In the genomic region with DNA sequence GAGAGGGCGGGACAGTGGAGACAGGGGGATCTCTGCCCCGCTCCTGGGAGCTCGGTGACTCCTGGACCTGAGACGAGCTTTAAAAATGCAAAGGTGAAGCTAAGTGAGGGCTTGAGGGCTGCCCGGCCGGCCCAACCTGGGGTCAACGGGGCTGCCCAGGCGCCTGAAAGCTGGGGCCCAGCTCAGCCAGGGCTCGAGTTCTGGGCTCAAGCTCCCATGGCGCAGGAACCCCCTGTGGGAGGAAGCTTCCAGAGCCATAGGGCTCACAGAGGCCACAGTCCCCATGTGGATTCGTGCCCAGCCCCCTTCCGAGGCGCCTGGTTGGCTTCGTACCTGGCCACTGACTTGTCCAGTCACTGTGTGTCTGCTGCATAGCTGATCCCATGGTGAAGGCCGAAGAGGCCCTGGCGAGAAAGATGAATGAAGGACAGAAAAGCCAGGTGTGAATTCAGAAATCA, we compare ENCODE assay signal across 20 cellular contexts.
"Had no signal": no experiment of that assay in that cellular context is flagged by ENCODE, and none has a peak within 500 bp of the region (broad histone marks: within the 10 kb centered on the region; RNA-seq: fewer than 3 reads in every experiment).

No MANE protein-coding gene starts in this region.

- H3K4me2 ChIP-seq: hepatocyte had no signal

- H3K27ac ChIP-seq: brain microvascular endothelial cell, hepatocyte, right atrium auricular region, testis had no signal

- H3K4me3 Mint-ChIP-seq: activated B cell treated with CpG ODN at 0.5 μM for 24 hours; activated naive CD8-positive, alpha-beta T cell treated with anti-CD3 and anti-CD28 coated beads, Interleukin-2, amount 10 ng/mL, durations not matched to agents 7 days and 5 days; activated T-helper 1 cell treated with anti-CD3 and anti-CD28 coated beads, Interleukin-12 subunit alpha, Interleukin-12 subunit beta, Interleukin-2, Interleukin-4 antibody, amounts not matched to agents 30 ng/mL and 10 ng/mL and 1 ng/mL, durations not matched to agents 14 hours and 24 hours and 36 hours; memory B cell; stimulated activated naive CD8-positive, alpha-beta T cell treated with anti-CD3 and anti-CD28 coated beads, Interleukin-15, amount 100 ng/mL, for 72 hours had no signal

- H3K27ac Mint-ChIP-seq: activated B cell treated with CpG ODN at 0.5 μM for 24 hours; activated naive CD8-positive, alpha-beta T cell treated with anti-CD3 and anti-CD28 coated beads, Interleukin-2, amount 10 ng/mL, durations not matched to agents 7 days and 5 days; activated T-helper 1 cell treated with anti-CD3 and anti-CD28 coated beads, Interleukin-12 subunit alpha, Interleukin-12 subunit beta, Interleukin-2, Interleukin-4 antibody, amounts not matched to agents 30 ng/mL and 10 ng/mL and 1 ng/mL, durations not matched to agents 14 hours and 24 hours and 36 hours; memory B cell had no signal

- ATAC-seq: stimulated activated naive CD8-positive, alpha-beta T cell treated with anti-CD3 and anti-CD28 coated beads, Interleukin-15, amount 100 ng/mL, for 72 hours had no signal

- H3K4me1 Mint-ChIP-seq: activated naive CD8-positive, alpha-beta T cell treated with anti-CD3 and anti-CD28 coated beads, Interleukin-2, amount 10 ng/mL, durations not matched to agents 7 days and 5 days had no signal

- H2AFZ ChIP-seq: hepatocyte had no signal

- FAIRE-seq: endothelial cell of umbilical vein, TTC549, urothelium cell line had no signal

- DNase-seq: activated B cell treated with CpG ODN at 0.5 μM for 24 hours; activated CD4-positive, alpha-beta T cell treated with anti-CD3 and anti-CD28 coated beads for 48 hours; activated naive CD4-positive, alpha-beta T cell; activated naive CD8-positive, alpha-beta T cell treated with anti-CD3 and anti-CD28 coated beads, Interleukin-2, amount 10 ng/mL, durations not matched to agents 7 days and 5 days; brain microvascular endothelial cell; cortex of kidney; effector CD8-positive, alpha-beta T cell; esophagus squamous epithelium; islet precursor cell; stimulated activated naive CD8-positive, alpha-beta T cell treated with anti-CD3 and anti-CD28 coated beads, Interleukin-15, amount 100 ng/mL, for 72 hours; T-helper 2 cell; testis had no signal

- H3K9me3 Mint-ChIP-seq: memory B cell had no signal

- H3K36me3 ChIP-seq: brain microvascular endothelial cell, esophagus squamous epithelium, neutrophil, right atrium auricular region had no signal

- H3K27me3 Mint-ChIP-seq: activated naive CD8-positive, alpha-beta T cell treated with anti-CD3 and anti-CD28 coated beads, Interleukin-2, amount 10 ng/mL, durations not matched to agents 7 days and 5 days; stimulated activated naive CD8-positive, alpha-beta T cell treated with anti-CD3 and anti-CD28 coated beads, Interleukin-15, amount 100 ng/mL, for 72 hours had no signal

- H3K9me3 ChIP-seq: neutrophil, testis had no signal

- H3K36me3 Mint-ChIP-seq: activated naive CD8-positive, alpha-beta T cell treated with anti-CD3 and anti-CD28 coated beads, Interleukin-2, amount 10 ng/mL, durations not matched to agents 7 days and 5 days; memory B cell had no signal

- H3K27me3 ChIP-seq: brain microvascular endothelial cell, esophagus squamous epithelium, hepatocyte, neutrophil, right atrium auricular region, testis had no signal

- H3K4me3 ChIP-seq: esophagus squamous epithelium, hepatocyte, right atrium auricular region, testis had no signal
